ENCODE assay signal across 9 cellular contexts in the genomic region with DNA sequence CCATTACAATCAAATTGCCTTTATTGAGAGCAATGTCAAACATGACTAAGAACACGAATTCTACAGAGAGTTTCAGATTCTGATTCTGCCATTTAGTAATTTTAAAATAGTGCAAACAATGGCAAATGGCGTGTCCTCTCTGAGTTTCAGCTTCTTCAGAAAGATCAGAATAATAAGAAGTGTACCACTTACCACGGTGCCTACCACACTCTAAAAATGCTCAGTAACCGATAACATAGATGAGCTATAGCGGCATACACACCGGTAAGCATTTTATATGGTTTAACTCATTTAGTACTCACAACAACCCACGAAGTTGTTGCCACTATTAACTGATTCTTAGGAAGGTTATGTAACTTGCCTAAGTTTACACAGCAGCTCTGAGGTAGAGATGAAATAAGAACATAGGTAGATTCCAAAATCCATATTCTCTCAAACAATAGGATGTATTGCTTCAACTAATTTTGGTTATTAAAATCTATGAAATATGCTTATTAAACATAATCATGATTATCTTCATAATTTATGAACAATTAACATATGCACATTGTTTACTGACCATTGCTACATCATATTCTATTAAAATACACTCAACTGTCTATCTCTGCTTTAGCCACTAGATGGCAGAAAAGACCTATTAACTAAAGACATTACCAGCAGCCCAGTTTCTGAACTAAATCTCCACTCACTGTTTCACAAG. TPM values are rescaled to one million over a fixed set of nuclear protein-coding genes. Genes with fewer than 3 reads are reported as not detected.
DNase-seq lines count a peak whose midpoint lies in the region; ATAC-seq and TF ChIP-seq lines count a peak whose summit lies in the region.
"Had no signal": no experiment of that assay in that cellular context is flagged by ENCODE, and none has a peak within 500 bp of the region (broad histone marks: within the 10 kb centered on the region; RNA-seq: fewer than 3 reads in every experiment).

No MANE protein-coding gene starts in this region.

- ATAC-seq in GM21360 (IDR thresholded peaks at IDR 0.05; ENCODE audit: unreplicated experiment), result peak; percentile 95
- peak; percentile 95 for ATAC-seq in HG03469 (IDR thresholded peaks at IDR 0.05; ENCODE audit: unreplicated experiment)

- DNase-seq in EH (ENCODE audit: low read depth) (peak; percentile 58), NCI-H524 treated with DMSO at 0.1 percent for 48 hours (lab: John Stamatoyannopoulos, UW) (peak; percentile 0), kidney glomerular epithelial cell (lab: John Stamatoyannopoulos, UW) (peak; percentile 77), vagina (ENCODE audit: extremely low spot score in 2 of 2) (no peak)
- no peak for DNase-seq in activated naive CD4-positive, alpha-beta T cell treated with anti-CD3 and anti-CD28 coated beads, Interleukin-2, amount 10 ng/mL, durations not matched to agents 7 days and 5 days

- H3K27ac Mint-ChIP-seq in brain, result no peak overlapping the region
- H3K27ac Mint-ChIP-seq in activated naive CD4-positive, alpha-beta T cell treated with anti-CD3 and anti-CD28 coated beads, Interleukin-2, amount 10 ng/mL, durations not matched to agents 7 days and 5 days, result no peak overlapping the region
- H3K27ac Mint-ChIP-seq: activated naive CD4-positive, alpha-beta T cell treated with anti-CD3 and anti-CD28 coated beads, Interleukin-2, amount 50 U/mL, for 24 hours had no signal

- H3K4me1 Mint-ChIP-seq in brain, result no peaks in the 10 kb centered on the region
- H3K4me1 Mint-ChIP-seq in activated naive CD4-positive, alpha-beta T cell treated with anti-CD3 and anti-CD28 coated beads, Interleukin-2, amount 10 ng/mL, durations not matched to agents 7 days and 5 days, result no peaks in the 10 kb centered on the region
- H3K4me1 Mint-ChIP-seq: activated naive CD4-positive, alpha-beta T cell treated with anti-CD3 and anti-CD28 coated beads, Interleukin-2, amount 50 U/mL, for 24 hours had no signal

- H3K9me3 Mint-ChIP-seq in brain, result no peaks in the 10 kb centered on the region
- no peaks in the 10 kb centered on the region for H3K9me3 Mint-ChIP-seq in activated naive CD4-positive, alpha-beta T cell treated with anti-CD3 and anti-CD28 coated beads, Interleukin-2, amount 10 ng/mL, durations not matched to agents 7 days and 5 days
- H3K9me3 Mint-ChIP-seq: activated naive CD4-positive, alpha-beta T cell treated with anti-CD3 and anti-CD28 coated beads, Interleukin-2, amount 50 U/mL, for 24 hours had no signal

- H3K9me3 ChIP-seq in vagina, result no peaks in the 10 kb centered on the region

- TF ChIP-seq CTCF in brain (conservative IDR thresholded peaks at IDR 0.05), result peak; percentile 90 to 92
- TF ChIP-seq CTCF in vagina (IDR thresholded peaks at IDR 0.05), result peak; percentile 17 to 77 (median 70)

- H3K27me3 ChIP-seq in vagina, result no peaks in the 10 kb centered on the region

- intact Hi-C loops in vagina (cut with DNase I), result no loop called here

- H3K4me3 ChIP-seq in vagina, result no peak overlapping the region

- H3K27ac ChIP-seq in vagina, result no peak overlapping the region

- TF ChIP-seq POLR2A in vagina (IDR thresholded peaks at IDR 0.05), result no peak

- H3K4me1 ChIP-seq in vagina, result no peaks in the 10 kb centered on the region

- H3K36me3 Mint-ChIP-seq in brain, result no peaks in the 10 kb centered on the region
- no peaks in the 10 kb centered on the region for H3K36me3 Mint-ChIP-seq in activated naive CD4-positive, alpha-beta T cell treated with anti-CD3 and anti-CD28 coated beads, Interleukin-2, amount 10 ng/mL, durations not matched to agents 7 days and 5 days
- H3K36me3 Mint-ChIP-seq: activated naive CD4-positive, alpha-beta T cell treated with anti-CD3 and anti-CD28 coated beads, Interleukin-2, amount 50 U/mL, for 24 hours had no signal

- H3K4me3 Mint-ChIP-seq in brain, result no peak overlapping the region
- no peak overlapping the region for H3K4me3 Mint-ChIP-seq in activated naive CD4-positive, alpha-beta T cell treated with anti-CD3 and anti-CD28 coated beads, Interleukin-2, amount 10 ng/mL, durations not matched to agents 7 days and 5 days
- H3K4me3 Mint-ChIP-seq: activated naive CD4-positive, alpha-beta T cell treated with anti-CD3 and anti-CD28 coated beads, Interleukin-2, amount 50 U/mL, for 24 hours had no signal

- H3K36me3 ChIP-seq in vagina, result no peaks in the 10 kb centered on the region

- peaks cover 2% of the 10 kb centered on the region for H3K27me3 Mint-ChIP-seq in brain
- H3K27me3 Mint-ChIP-seq in activated naive CD4-positive, alpha-beta T cell treated with anti-CD3 and anti-CD28 coated beads, Interleukin-2, amount 10 ng/mL, durations not matched to agents 7 days and 5 days, result no peaks in the 10 kb centered on the region
- H3K27me3 Mint-ChIP-seq: activated naive CD4-positive, alpha-beta T cell treated with anti-CD3 and anti-CD28 coated beads, Interleukin-2, amount 50 U/mL, for 24 hours had no signal

- CTCF ChIA-PET in activated naive CD4-positive, alpha-beta T cell treated with anti-CD3 and anti-CD28 coated beads, Interleukin-2, amount 10 ng/mL, durations not matched to agents 7 days and 5 days (lab: Charles Lee), result interaction anchor here (0.7 to 3.6 kb wide), 9 partner anchors 9 to 184 kb away, joined by 3 to 44 read pairs (median 5); partner anchors contain the start of genes LRRIQ1 and TSPAN19

RNA-seq across cellular contexts. Expression of gene SLC6A15, which starts 38.3 kb away (rescaled TPM):
- polyA plus RNA-seq in brain (ENCODE audit: insufficient read depth, low read depth, low replicate concordance), result 2.5 TPM
- total RNA-seq in vagina, result 2.7 TPM

Comparison
In these comparisons a context has a peak if more than half of its experiments do, and no peak if none do; other contexts are left out.
1. DNase-seq: peak in EH (single experiment), NCI-H524 treated with DMSO at 0.1 percent for 48 hours (single experiment) and kidney glomerular epithelial cell (single experiment); none in vagina (0 of 2) and activated naive CD4-positive, alpha-beta T cell treated with anti-CD3 and anti-CD28 coated beads, Interleukin-2, amount 10 ng/mL, durations not matched to agents 7 days and 5 days (single experiment).